Comparison of ENCODE assay signal across 1 cellular context in the genomic region with DNA sequence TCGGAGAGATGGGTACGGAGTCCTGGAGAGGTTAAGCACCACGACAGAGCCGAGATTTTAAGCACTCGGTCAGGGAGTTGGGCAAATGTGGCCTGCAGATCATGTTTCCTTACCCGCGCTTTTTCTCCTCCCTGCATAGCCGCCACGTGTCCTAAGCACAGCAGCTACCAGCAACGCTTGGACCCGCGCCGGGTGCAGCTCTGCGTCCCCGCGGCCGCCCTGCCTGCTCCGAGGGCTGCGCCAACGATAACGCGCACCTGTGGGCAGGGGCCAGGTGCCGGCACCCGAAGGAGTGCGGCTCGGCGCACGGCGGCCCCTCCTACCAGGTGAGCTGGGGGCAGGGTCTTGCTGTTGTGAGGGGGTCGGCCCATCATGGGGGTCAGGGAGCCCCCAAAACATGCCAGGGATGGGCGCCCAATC.
TF ChIP-seq lines count a peak whose summit lies in the region.

No MANE protein-coding gene starts in this region.

TF ChIP-seq in endothelial cell of umbilical vein, 7 proteins besides CTCF, POLR2A, EP300 and RAD21:
- no peak for TF ChIP-seq GATA2 (IDR thresholded peaks at IDR 0.05; ENCODE audit: insufficient read depth, insufficient read length, low read depth, low read length)
- TF ChIP-seq FOS (IDR thresholded peaks at IDR 0.05; ENCODE audit: borderline replicate concordance, insufficient read depth, low read length), result no peak
- TF ChIP-seq JUN (IDR thresholded peaks at IDR 0.05; ENCODE audit: borderline replicate concordance, insufficient read depth, insufficient read length, low read depth), result no peak
- no peak for TF ChIP-seq MYC (IDR thresholded peaks at IDR 0.05; ENCODE audit: low read depth, low read length)
- TF ChIP-seq, protein P1, sequence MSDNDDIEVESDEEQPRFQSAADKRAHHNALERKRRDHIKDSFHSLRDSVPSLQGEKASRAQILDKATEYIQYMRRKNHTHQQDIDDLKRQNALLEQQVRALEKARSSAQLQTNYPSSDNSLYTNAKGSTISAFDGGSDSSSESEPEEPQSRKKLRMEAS (IDR thresholded peaks at IDR 0.05; ENCODE audit: insufficient read depth, insufficient read length), result no peak
- no peak for TF ChIP-seq EZH2 (IDR thresholded peaks at IDR 0.05; ENCODE audit: borderline replicate concordance, low read depth, low read length, severe bottlenecking)
- no peak for TF ChIP-seq POLR2AphosphoS5 (IDR thresholded peaks at IDR 0.05; ENCODE audit: insufficient read depth, low read depth, low read length)
